8 cellular contexts compared by ENCODE assay signal in the genomic region with DNA sequence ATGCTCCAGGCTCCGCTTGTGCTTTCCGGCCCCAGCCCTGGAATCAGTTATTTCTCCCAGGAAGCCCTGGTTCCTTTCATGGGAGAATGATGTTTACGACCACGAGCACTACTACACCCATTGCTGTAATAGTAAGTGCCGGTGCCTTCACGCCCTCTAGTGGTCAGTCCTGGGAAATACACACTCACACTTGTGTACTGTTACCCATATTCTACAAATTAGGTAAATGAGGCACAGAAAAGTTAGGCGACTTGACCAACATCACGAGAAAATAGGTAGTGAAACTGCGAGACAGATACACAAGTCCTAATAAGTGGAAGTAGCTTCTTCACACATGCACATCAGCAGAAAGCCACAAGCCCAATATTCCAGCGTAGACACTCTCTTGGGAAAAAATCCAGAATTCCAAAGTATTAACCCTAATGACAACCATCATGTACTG. TPM values are rescaled to one million over a fixed set of nuclear protein-coding genes. Genes with fewer than 3 reads are reported as not detected.
DNase-seq lines count a peak whose midpoint lies in the region; ATAC-seq and TF ChIP-seq lines count a peak whose summit lies in the region.

No MANE protein-coding gene starts in this region.

- peak; percentile 8 for DNase-seq in DMS79 (lab: John Stamatoyannopoulos, UW)
- DNase-seq in HS-5 (ENCODE audit: low read depth), result peak; percentile 37
- DNase-seq in activated CD8-positive, alpha-beta memory T cell treated with anti-CD3 and anti-CD28 coated beads, Interleukin-2, amount 50 U/mL, for 24 hours (ENCODE audit: extremely low read depth), result peak; percentile 50
- DNase-seq in epithelial cell of proximal tubule (ENCODE audit: low read depth), result peak; percentile 9
- peak; percentile 79 for DNase-seq in naive B cell
- peak; percentile 57 to 83 for DNase-seq in stimulated activated effector memory CD8-positive, alpha-beta T cell treated with anti-CD3 and anti-CD28 coated beads, Interleukin-12 subunit alpha, Interleukin-12 subunit beta, amount 100 ng/mL, for 72 hours (ENCODE audit: low spot score in 2 of 2)
- DNase-seq in mesenteric fat pad (ENCODE audit: low spot score), result no peak

- H3K79me2 ChIP-seq in OCI-LY3 (ENCODE audit: low read length), result no peaks in the 10 kb centered on the region

- H2AFZ ChIP-seq in OCI-LY3 (ENCODE audit: low read depth, low read length), result no peak overlapping the region

- peak overlapping the region in 2 of 8 donors; percentile 16 to 54 for H3K4me3 Mint-ChIP-seq in naive B cell
- H3K4me3 Mint-ChIP-seq in stimulated activated effector memory CD8-positive, alpha-beta T cell treated with anti-CD3 and anti-CD28 coated beads, Interleukin-12 subunit alpha, Interleukin-12 subunit beta, amount 100 ng/mL, for 72 hours, result peak overlapping the region; percentile 24

- peak overlapping the region; percentile 60 for H3K4me2 ChIP-seq in OCI-LY3 (ENCODE audit: low read length)

- peaks cover 0 to 42% (median 15%) of the 10 kb centered on the region in 3 donors for H3K27me3 Mint-ChIP-seq in naive B cell

- no peaks in the 10 kb centered on the region for H4K20me1 ChIP-seq in OCI-LY3 (ENCODE audit: insufficient read depth, low read length)

- no peaks in the 10 kb centered on the region for H3K36me3 Mint-ChIP-seq in naive B cell
- H3K36me3 Mint-ChIP-seq in stimulated activated effector memory CD8-positive, alpha-beta T cell treated with anti-CD3 and anti-CD28 coated beads, Interleukin-12 subunit alpha, Interleukin-12 subunit beta, amount 100 ng/mL, for 72 hours, result no peaks in the 10 kb centered on the region

- no peak overlapping the region for H3K9ac ChIP-seq in OCI-LY3 (ENCODE audit: low read length)

- H3K27ac Mint-ChIP-seq in naive B cell, result peak overlapping the region in 5 of 6 donors; percentile 9 to 94 (median 38)
- H3K27ac Mint-ChIP-seq in stimulated activated effector memory CD8-positive, alpha-beta T cell treated with anti-CD3 and anti-CD28 coated beads, Interleukin-12 subunit alpha, Interleukin-12 subunit beta, amount 100 ng/mL, for 72 hours, result peak overlapping the region; percentile 13

- no peaks in the 10 kb centered on the region for H3K9me3 ChIP-seq in OCI-LY3 (ENCODE audit: insufficient read depth, low read length)

- H3K9me3 Mint-ChIP-seq in naive B cell, result no peaks in the 10 kb centered on the region
- H3K9me3 Mint-ChIP-seq in stimulated activated effector memory CD8-positive, alpha-beta T cell treated with anti-CD3 and anti-CD28 coated beads, Interleukin-12 subunit alpha, Interleukin-12 subunit beta, amount 100 ng/mL, for 72 hours, result no peaks in the 10 kb centered on the region

- H3K4me1 Mint-ChIP-seq in naive B cell, result peaks cover 11 to 15% (median 14%) of the 10 kb centered on the region in 3 donors
- H3K4me1 Mint-ChIP-seq in stimulated activated effector memory CD8-positive, alpha-beta T cell treated with anti-CD3 and anti-CD28 coated beads, Interleukin-12 subunit alpha, Interleukin-12 subunit beta, amount 100 ng/mL, for 72 hours, result peaks cover 14% of the 10 kb centered on the region

- peak; percentile 86 to 90 for ATAC-seq in naive B cell (ENCODE audit: low read depth in 2 of 2)
- ATAC-seq in stimulated activated effector memory CD8-positive, alpha-beta T cell treated with anti-CD3 and anti-CD28 coated beads, Interleukin-12 subunit alpha, Interleukin-12 subunit beta, amount 100 ng/mL, for 72 hours, result peak; percentile 81

- H3K4me1 ChIP-seq in OCI-LY3 (ENCODE audit: low read length), result peaks cover 6% of the 10 kb centered on the region; the same call in 1 of the 2 replicates

- peak overlapping the region; percentile 40; the same call in 1 of the 2 replicates for H3K4me3 ChIP-seq in OCI-LY3 (ENCODE audit: low read length)
- H3K4me3 ChIP-seq in epithelial cell of proximal tubule (ENCODE audit: low read depth, low read length), result no peak overlapping the region

- H3K27ac ChIP-seq in OCI-LY3 (ENCODE audit: low read length), result no peak overlapping the region

- H3K27me3 ChIP-seq in OCI-LY3 (ENCODE audit: low read depth, low read length), result peaks cover 65% of the 10 kb centered on the region

- peak; percentile 99 for TF ChIP-seq CTCF in OCI-LY3 (IDR thresholded peaks at IDR 0.05; ENCODE audit: low read depth, low read length)
- TF ChIP-seq CTCF in epithelial cell of proximal tubule (conservative IDR thresholded peaks at IDR 0.05; ENCODE audit: low read depth, low read length), result peak; percentile 97

- no peaks in the 10 kb centered on the region for H3K36me3 ChIP-seq in OCI-LY3 (replicated peaks; ENCODE audit: low read depth, low read length)

RNA-seq across cellular contexts. Expression of a gene that starts 21.7 kb away (rescaled TPM):
- total RNA-seq in epithelial cell of proximal tubule (not detected in 2 replicates), mesenteric fat pad (2.1 TPM)
- 10 to 100 TPM in 5 of 6 donors, 1 to 10 TPM in 1; 7.1 to 57.2 (median 20.0) TPM for polyA plus RNA-seq in naive B cell (ENCODE audit: low read depth in 6 of 6)

RNA-seq across cellular contexts. Expression of a gene that starts 29.3 kb away (rescaled TPM):
- total RNA-seq in epithelial cell of proximal tubule (not detected in 2 replicates), mesenteric fat pad (6.0 TPM)
- under 1 TPM in 1 of 6 donors, not detected in 5; 0.44 TPM for polyA plus RNA-seq in naive B cell (ENCODE audit: low read depth in 6 of 6)
